ENCODE assay signal across 18 cellular contexts in the genomic region with DNA sequence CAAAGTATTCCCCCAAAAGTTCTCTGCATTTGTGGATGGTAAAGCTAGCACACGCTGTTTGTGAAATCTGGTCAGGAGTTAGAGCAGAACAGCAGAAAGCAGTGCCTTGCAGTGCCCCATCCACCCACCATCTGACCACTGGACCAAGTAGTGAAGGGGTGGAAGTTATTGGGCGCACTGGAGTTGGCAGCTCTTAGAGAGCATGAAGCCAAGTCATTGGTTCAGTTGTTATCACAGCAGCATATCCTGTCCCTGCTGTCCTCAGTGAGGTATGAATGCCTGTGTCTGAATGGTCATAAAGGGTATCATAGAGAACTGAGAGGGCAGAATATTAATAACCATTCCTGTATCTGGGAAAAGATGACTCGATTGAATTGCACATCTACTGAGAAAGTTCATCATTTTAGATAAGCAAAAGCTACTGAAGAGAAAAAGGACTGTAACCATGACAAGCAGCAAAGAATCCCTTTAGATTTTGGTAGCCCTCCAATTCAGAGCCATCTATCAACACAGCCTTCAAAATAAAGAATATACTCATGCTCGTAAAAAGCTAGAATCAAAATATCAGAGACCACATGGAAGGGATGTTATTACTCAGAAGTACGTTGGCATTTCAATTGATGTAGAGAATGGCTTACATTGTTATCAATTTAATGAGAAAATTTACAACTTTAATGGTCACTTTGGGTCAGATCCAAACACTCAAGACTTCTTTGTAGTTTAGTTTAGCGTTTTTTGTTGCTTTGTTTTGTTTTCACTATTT.
DNase-seq lines count a peak whose midpoint lies in the region; ATAC-seq and TF ChIP-seq lines count a peak whose summit lies in the region.
"Had no signal": no experiment of that assay in that cellular context is flagged by ENCODE, and none has a peak within 500 bp of the region (broad histone marks: within the 10 kb centered on the region; RNA-seq: fewer than 3 reads in every experiment).

No MANE protein-coding gene starts in this region.

- H3K23ac ChIP-seq in IMR-90 (ENCODE audit: low read depth, low read length) (no peak overlapping the region), mesenchymal stem cell (ENCODE audit: low read length in 2 of 2) (no peak overlapping the region)

- no peak overlapping the region for H4K91ac ChIP-seq in IMR-90 (ENCODE audit: insufficient read depth, low read depth, low read length)
- H4K91ac ChIP-seq in mesenchymal stem cell (ENCODE audit: low read length), result no peak overlapping the region

- H2BK20ac ChIP-seq in IMR-90 (ENCODE audit: low read depth, low read length), result no peak overlapping the region

- intact Hi-C loops in IMR-90 (cut with micrococcal nuclease) (no loop called here), lower leg skin (cut with DNase I; ENCODE audit: low total_unique reads) (no loop called here)

- no peak overlapping the region for H3K18ac ChIP-seq in IMR-90 (ENCODE audit: low read depth, low read length)
- H3K18ac ChIP-seq in mesenchymal stem cell (ENCODE audit: low read depth in 1 of 2, low read length in 2 of 2), result no peak overlapping the region

- POLR2A ChIA-PET in IMR-90 (lab: Charles Lee; ENCODE audit: unreplicated experiment), result no interaction called here

- no CpG with 5 or more reads among the region's 6 CpGs for WGBS in IMR-90 (ENCODE audit: extremely low coverage in 2 of 2, insufficient read length in 1 of 2), 2 experiments
- WGBS in mesenchymal stem cell, result 100% methylated on average over 3 of the region's 6 CpGs
- 77 to 79% methylated on average over 6 of the region's 6 CpGs for WGBS in lower leg skin, 2 donors

- H2BK120ac ChIP-seq in IMR-90 (ENCODE audit: low read depth, low read length) (no peak overlapping the region), mesenchymal stem cell (ENCODE audit: low read depth, low read length) (no peak overlapping the region)

- TF ChIP-seq POLR2A in IMR-90 (IDR thresholded peaks at IDR 0.05; ENCODE audit: low read depth, low read length) (no peak), lower leg skin (IDR thresholded peaks at IDR 0.05) (no peak)

- dilution Hi-C loops in IMR-90 (cut with HindIII; ENCODE audit: low sequenced_read_pairs, unreplicated experiment), result no loop called here

- CTCF ChIA-PET in IMR-90 (lab: Yijun Ruan, JAX), result no interaction called here

- H3K4me3 ChIP-seq in IMR-90 (ENCODE audit: insufficient read depth, low read depth, low read length), result no peak overlapping the region
- no peak overlapping the region for H3K4me3 ChIP-seq in mesenchymal stem cell (ENCODE audit: insufficient read depth in 1 of 2, low read depth in 1 of 2, low read length in 2 of 2)
- H3K4me3 ChIP-seq in lower leg skin (ENCODE audit: low read depth, poor library complexity, severe bottlenecking), result no peak overlapping the region
- H3K4me3 ChIP-seq: Peyer's patch had no signal

- H3K4ac ChIP-seq in IMR-90 (ENCODE audit: low read depth, low read length) (no peak overlapping the region), mesenchymal stem cell (ENCODE audit: low read depth in 1 of 2, low read length in 2 of 2) (no peak overlapping the region)

- H3K36me3 ChIP-seq in IMR-90 (ENCODE audit: control insufficient read depth, insufficient read depth, low read length) (no peaks in the 10 kb centered on the region), mesenchymal stem cell (ENCODE audit: control insufficient read depth in 1 of 2, insufficient read depth in 2 of 2, low read depth in 1 of 2, low read length in 2 of 2) (no peaks in the 10 kb centered on the region)
- H3K36me3 ChIP-seq: Peyer's patch had no signal

- H4K8ac ChIP-seq in IMR-90 (ENCODE audit: low read depth in 2 of 2, low read length in 2 of 2), result no peak overlapping the region
- H4K8ac ChIP-seq in mesenchymal stem cell (ENCODE audit: low read length), result no peak overlapping the region

- H3K79me1 ChIP-seq in IMR-90 (ENCODE audit: low read depth in 1 of 2, low read length in 2 of 2) (no peaks in the 10 kb centered on the region), mesenchymal stem cell (replicated peaks; ENCODE audit: low read length, poor library complexity, severe bottlenecking) (no peaks in the 10 kb centered on the region)

- H3K9me1 ChIP-seq in IMR-90 (ENCODE audit: insufficient read depth, low read length), result no peaks in the 10 kb centered on the region

- no peak overlapping the region for H2BK5ac ChIP-seq in IMR-90 (ENCODE audit: low read depth, low read length, poor library complexity, severe bottlenecking)
- H2BK5ac ChIP-seq in mesenchymal stem cell (ENCODE audit: low read depth, low read length, poor library complexity, severe bottlenecking), result no peak overlapping the region

- H3K9ac ChIP-seq in IMR-90 (ENCODE audit: low read depth, low read length) (no peak overlapping the region), mesenchymal stem cell (ENCODE audit: low read length) (no peak overlapping the region)

- H3K4me2 ChIP-seq in IMR-90 (ENCODE audit: low read depth, low read length), result no peak overlapping the region
- H3K4me2 ChIP-seq in mesenchymal stem cell (ENCODE audit: low read length, poor library complexity, severe bottlenecking), result no peak overlapping the region

- TF ChIP-seq CTCF in IMR-90 (conservative IDR thresholded peaks at IDR 0.05; ENCODE audit: low read depth, low read length) (no peak), lower leg skin (IDR thresholded peaks at IDR 0.05) (no peak)

- no peaks in the 10 kb centered on the region for H3K9me3 ChIP-seq in IMR-90 (ENCODE audit: control insufficient read depth, insufficient read depth, low read length)
- no peaks in the 10 kb centered on the region for H3K9me3 ChIP-seq in mesenchymal stem cell (ENCODE audit: control insufficient read depth, low read length)
- H3K9me3 ChIP-seq: Peyer's patch had no signal

- TF ChIP-seq RAD21 in IMR-90 (IDR thresholded peaks at IDR 0.05; ENCODE audit: low read length), result no peak

- H3K4me1 ChIP-seq in IMR-90 (ENCODE audit: control insufficient read depth, insufficient read depth, low read length) (no peaks in the 10 kb centered on the region), mesenchymal stem cell (ENCODE audit: control insufficient read depth, insufficient read depth, low read depth, low read length) (no peaks in the 10 kb centered on the region)
- H3K4me1 ChIP-seq: Peyer's patch had no signal

- H2AK5ac ChIP-seq in IMR-90 (ENCODE audit: low read depth, low read length), result no peak overlapping the region
- H2AK5ac ChIP-seq in mesenchymal stem cell (ENCODE audit: low read length, severe bottlenecking), result no peak overlapping the region

- ATAC-seq in IMR-90 (ENCODE audit: low read depth) (no peak), GM21381 (IDR thresholded peaks at IDR 0.05; ENCODE audit: unreplicated experiment) (no peak), HG03097 (IDR thresholded peaks at IDR 0.05; ENCODE audit: low FRiP score, unreplicated experiment) (no peak)

- in situ Hi-C loops in IMR-90 (cut with MboI; ENCODE audit: low sequenced_read_pairs), result no loop called here

- H3K27ac ChIP-seq in IMR-90 (ENCODE audit: insufficient read depth, low read length) (no peak overlapping the region), mesenchymal stem cell (ENCODE audit: low read length, poor library complexity, severe bottlenecking) (no peak overlapping the region)
- H3K27ac ChIP-seq: Peyer's patch had no signal

- H4K5ac ChIP-seq in IMR-90 (ENCODE audit: low read depth, low read length), result no peak overlapping the region

- no peak overlapping the region for H2BK12ac ChIP-seq in mesenchymal stem cell (ENCODE audit: low read length in 2 of 2)

- H2AFZ ChIP-seq in IMR-90 (replicated peaks; ENCODE audit: low read length, poor library complexity) (no peak overlapping the region), mesenchymal stem cell (ENCODE audit: low read depth, low read length) (no peak overlapping the region)

- H3K27me3 ChIP-seq in IMR-90 (ENCODE audit: control insufficient read depth, insufficient read depth, low read length) (no peaks in the 10 kb centered on the region), mesenchymal stem cell (ENCODE audit: control insufficient read depth in 1 of 2, insufficient read depth in 1 of 2, low read length in 2 of 2) (no peaks in the 10 kb centered on the region)
- H3K27me3 ChIP-seq: Peyer's patch had no signal

- peak; percentile 4 for DNase-seq in EH (ENCODE audit: low read depth)
- DNase-seq in IMR-90, result peak; percentile 5
- peak; percentile 11 for DNase-seq in astrocyte of the hippocampus (ENCODE audit: low read depth, low spot score)
- DNase-seq in mesenchymal stem cell, result no peak
- DNase-seq in lower leg skin (ENCODE audit: low spot score in 2 of 2), result no peak
- DNase-seq in NAMALWA (ENCODE audit: low spot score), result no peak
- DNase-seq: Calu3; CD4-positive, CD25-positive, alpha-beta regulatory T cell; DND-41; H7; KBM-7; NCI-H1092 treated with DMSO at 0.1 percent for 48 hours; NCI-H1694 treated with DMSO at 0.1 percent for 48 hours; NCI-H82; Peyer's patch; SHP77 had no signal

- no peaks in the 10 kb centered on the region for H4K20me1 ChIP-seq in IMR-90 (ENCODE audit: insufficient read depth, low read length)

- H3K14ac ChIP-seq in IMR-90 (replicated peaks; ENCODE audit: low read depth, low read length) (no peak overlapping the region), mesenchymal stem cell (ENCODE audit: low read length in 2 of 2) (no peak overlapping the region)

- no TSS peak for BruUV-seq in IMR-90 (replicated peaks; lab: Mats Ljungman, UMichigan)

- H2AK9ac ChIP-seq in IMR-90 (replicated peaks; ENCODE audit: low read depth, low read length, poor library complexity), result no peak overlapping the region

- H2BK15ac ChIP-seq in IMR-90 (ENCODE audit: low read depth, low read length) (no peak overlapping the region), mesenchymal stem cell (ENCODE audit: low read depth, poor library complexity, severe bottlenecking) (peak overlapping the region; percentile 44)

- H3K56ac ChIP-seq in IMR-90 (ENCODE audit: extremely low read depth, insufficient read depth, low read length), result no peak overlapping the region

TF ChIP-seq in IMR-90, 13 proteins besides CTCF, POLR2A, EP300 and RAD21 (continues in another document):
- TF ChIP-seq RFX5 (IDR thresholded peaks at IDR 0.05; ENCODE audit: low read depth, low read length) (no peak), NFE2L2 (IDR thresholded peaks at IDR 0.05; ENCODE audit: low read depth, low read length) (no peak), CHD1 (IDR thresholded peaks at IDR 0.05; ENCODE audit: low read depth, low read length) (no peak), CEBPB (IDR thresholded peaks at IDR 0.05; ENCODE audit: low read depth, low read length) (no peak)
- TF ChIP-seq, protein P1, sequence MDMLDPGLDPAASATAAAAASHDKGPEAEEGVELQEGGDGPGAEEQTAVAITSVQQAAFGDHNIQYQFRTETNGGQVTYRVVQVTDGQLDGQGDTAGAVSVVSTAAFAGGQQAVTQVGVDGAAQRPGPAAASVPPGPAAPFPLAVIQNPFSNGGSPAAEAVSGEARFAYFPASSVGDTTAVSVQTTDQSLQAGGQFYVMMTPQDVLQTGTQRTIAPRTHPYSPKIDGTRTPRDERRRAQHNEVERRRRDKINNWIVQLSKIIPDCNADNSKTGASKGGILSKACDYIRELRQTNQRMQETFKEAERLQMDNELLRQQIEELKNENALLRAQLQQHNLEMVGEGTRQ (IDR thresholded peaks at IDR 0.05; ENCODE audit: low read depth, low read length), result no peak

Comparison
In these comparisons a context has a peak if more than half of its experiments do, and no peak if none do; other contexts are left out.
1. DNase-seq: peak in EH (single experiment), IMR-90 (single experiment) and astrocyte of the hippocampus (single experiment); none in mesenchymal stem cell (single experiment), lower leg skin (0 of 2) and NAMALWA (single experiment).